9 cellular contexts compared by ENCODE assay signal in the genomic region with DNA sequence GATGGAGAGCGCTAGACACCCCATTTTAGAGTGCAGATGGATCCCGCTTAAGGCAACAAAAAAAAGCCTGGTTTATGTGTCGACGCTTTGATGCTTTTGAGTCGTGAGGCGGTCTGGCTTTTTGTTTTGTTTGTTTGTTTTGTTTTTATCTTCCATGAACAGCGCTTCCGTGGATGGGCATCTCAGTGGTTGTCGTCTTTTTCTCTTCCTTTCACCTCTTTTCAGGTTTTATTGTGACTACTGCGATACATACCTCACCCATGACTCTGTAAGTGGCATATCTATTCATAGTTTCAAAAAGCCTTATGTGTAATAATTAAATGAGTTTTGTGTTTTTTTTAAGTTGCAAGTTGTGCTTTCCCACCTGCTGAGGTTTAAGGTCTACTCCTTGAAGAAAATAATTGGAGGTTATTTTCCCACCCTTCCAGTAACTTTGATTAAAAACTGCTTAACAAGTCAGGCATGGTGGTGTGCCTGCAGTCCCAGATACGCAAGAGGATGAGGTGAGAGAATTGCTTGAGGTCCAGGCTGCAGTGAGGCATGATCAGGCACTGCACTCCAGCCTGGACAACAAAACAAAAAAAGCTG. TPM values are rescaled to one million over a fixed set of nuclear protein-coding genes. Genes with fewer than 3 reads are reported as not detected.
A peak's percentile ranks its signal among the peaks of the same experiment; 100 is the strongest.
DNase-seq lines count a peak whose midpoint lies in the region; ATAC-seq, FAIRE-seq and TF ChIP-seq lines count a peak whose summit lies in the region.
"Had no signal": no experiment of that assay in that cellular context is flagged by ENCODE, and none has a peak within 500 bp of the region (broad histone marks: within the 10 kb centered on the region; RNA-seq: fewer than 3 reads in every experiment).

No MANE protein-coding gene starts in this region.

- no peak for TF ChIP-seq CTCF in H9 (conservative IDR thresholded peaks at IDR 0.05)
- TF ChIP-seq CTCF in astrocyte (IDR thresholded peaks at IDR 0.05; ENCODE audit: insufficient read depth, low read depth, low read length): no peak
- TF ChIP-seq CTCF in D721Med (IDR thresholded peaks at IDR 0.05; ENCODE audit: insufficient read depth, missing control alignments): no peak

- H4K5ac ChIP-seq in H9 (ENCODE audit: insufficient read length, low read depth, low read length): peak overlapping the region; percentile 30

- no peak overlapping the region for H3K23ac ChIP-seq in H9 (ENCODE audit: insufficient read length, low read depth, low read length)

- H2AFZ ChIP-seq in H9 (ENCODE audit: low read length): no peak overlapping the region
- peak overlapping the region; percentile 95 for H2AFZ ChIP-seq in astrocyte (ENCODE audit: low read depth, low read length)

- H3K4me1 ChIP-seq in H9 (ENCODE audit: insufficient read depth, low read length) (no peaks in the 10 kb centered on the region; the same call in 1 of the 2 replicates), astrocyte (ENCODE audit: insufficient read depth, low read length) (peaks cover 4% of the 10 kb centered on the region), iPS-20b (ENCODE audit: insufficient read depth, low read length) (no peaks in the 10 kb centered on the region), subcutaneous abdominal adipose tissue (ENCODE audit: control insufficient read depth in 5 of 5, insufficient read depth in 5 of 5, low read length in 5 of 5) (peaks cover 0 to 19% (median 12%) of the 10 kb centered on the region in 5 donors)

- H3K9me3 Mint-ChIP-seq in H9 (no peaks in the 10 kb centered on the region), astrocyte (ENCODE audit: unreplicated experiment) (no peaks in the 10 kb centered on the region)

- no peaks in the 10 kb centered on the region for H3K27me3 ChIP-seq in H9 (ENCODE audit: insufficient read depth, low read length)
- no peaks in the 10 kb centered on the region for H3K27me3 ChIP-seq in astrocyte (ENCODE audit: insufficient read depth, low read length)
- H3K27me3 ChIP-seq in iPS-20b (ENCODE audit: insufficient read depth, low read length): no peaks in the 10 kb centered on the region
- H3K27me3 ChIP-seq in subcutaneous abdominal adipose tissue (ENCODE audit: control insufficient read depth in 5 of 5, insufficient read depth in 4 of 5, low read length in 5 of 5): no peaks in the 10 kb centered on the region

- WGBS in H9 (ENCODE audit: extremely low coverage, insufficient read length, low lambda C conversion rate): no CpG with 5 or more reads among the region's 11 CpGs

- H3K79me1 ChIP-seq in H9 (ENCODE audit: insufficient read depth, low read depth, low read length, poor library complexity, severe bottlenecking): no peaks in the 10 kb centered on the region

- H3K27ac ChIP-seq in H9 (ENCODE audit: insufficient read length, low read depth, low read length): no peak overlapping the region
- H3K27ac ChIP-seq in astrocyte (ENCODE audit: low read depth, low read length): peak overlapping the region; percentile 95
- H3K27ac ChIP-seq in iPS-20b (ENCODE audit: low read length): peak overlapping the region; percentile 35
- H3K27ac ChIP-seq in subcutaneous abdominal adipose tissue (ENCODE audit: low read depth, low read length): peak overlapping the region; percentile 97

- FAIRE-seq in astrocyte (lab: Jason Lieb, UNC): no peak
- FAIRE-seq in D721Med (lab: Jason Lieb, UNC): no peak

- peak overlapping the region; percentile 100 for H3K4me3 ChIP-seq in astrocyte (ENCODE audit: insufficient read depth, low read depth, low read length)
- H3K4me3 ChIP-seq in iPS-20b (ENCODE audit: low read length): peak overlapping the region; percentile 88
- peak overlapping the region; percentile 90 to 99 (median 93) for H3K4me3 ChIP-seq in subcutaneous abdominal adipose tissue (ENCODE audit: low read depth in 1 of 5, low read length in 5 of 5)

- no peak overlapping the region for H2BK120ac ChIP-seq in H9 (ENCODE audit: low read depth, low read length, poor library complexity, severe bottlenecking)

- H4K20me1 ChIP-seq in H9 (ENCODE audit: control insufficient read depth, insufficient read depth, insufficient read length) (no peaks in the 10 kb centered on the region), astrocyte (ENCODE audit: insufficient read depth, low read length) (peaks cover 6% of the 10 kb centered on the region)

- H3K27me3 Mint-ChIP-seq in H9 (ENCODE audit: low read depth) (no peaks in the 10 kb centered on the region; the same call in 1 of the 2 replicates), astrocyte (ENCODE audit: low read depth, unreplicated experiment) (no peaks in the 10 kb centered on the region)
- H3K27me3 Mint-ChIP-seq: activated naive CD8-positive, alpha-beta T cell had no signal

- H3K23me2 ChIP-seq in H9 (ENCODE audit: insufficient read length, low read depth, low read length, poor library complexity, severe bottlenecking): no peaks in the 10 kb centered on the region

- ATAC-seq in HG03095 (IDR thresholded peaks at IDR 0.05; ENCODE audit: unreplicated experiment): no peak

- H3K18ac ChIP-seq in H9 (ENCODE audit: insufficient read length, low read depth, low read length): peak overlapping the region; percentile 91

- H3K9ac ChIP-seq in H9 (ENCODE audit: extremely low read depth, insufficient read length, low read length) (peak overlapping the region; percentile 95), astrocyte (ENCODE audit: low read length) (peak overlapping the region; percentile 99), iPS-20b (ENCODE audit: low read depth, low read length) (peak overlapping the region; percentile 95), subcutaneous abdominal adipose tissue (ENCODE audit: low read length in 5 of 5) (peak overlapping the region; percentile 79 to 96 (median 95))

- H3K27ac Mint-ChIP-seq in H9 (no peak overlapping the region), astrocyte (ENCODE audit: unreplicated experiment) (no peak overlapping the region)

- DNase-seq in H9 (no peak), astrocyte (ENCODE audit: low read depth) (no peak), D721Med (ENCODE audit: insufficient read length, low spot score) (no peak), NCI-H510A treated with DMSO at 0.1 percent for 48 hours (lab: John Stamatoyannopoulos, UW) (no peak)
- no peak for DNase-seq in stimulated activated CD4-positive, alpha-beta T cell treated with anti-CD3 and anti-CD28 coated beads, Interleukin-4, amount 100 ng/mL, for 24 hours

- H2BK20ac ChIP-seq in H9 (ENCODE audit: low read depth, low read length, poor library complexity, severe bottlenecking): no peak overlapping the region

- peaks cover 8 to 27% (median 25%) of the 10 kb centered on the region in 3 experiments; a peak in 6 of 7 replicates for H3K36me3 Mint-ChIP-seq in H9 (ENCODE audit: insufficient read depth in 1 of 3, low read depth in 3 of 3)
- no peaks in the 10 kb centered on the region for H3K36me3 Mint-ChIP-seq in astrocyte (ENCODE audit: low read depth, unreplicated experiment)

- H3K36me3 ChIP-seq in astrocyte (ENCODE audit: insufficient read depth, low read length): peaks cover 5% of the 10 kb centered on the region
- H3K36me3 ChIP-seq in iPS-20b (ENCODE audit: insufficient read depth, low read depth, low read length): peaks cover 36% of the 10 kb centered on the region
- H3K36me3 ChIP-seq in subcutaneous abdominal adipose tissue (ENCODE audit: control insufficient read depth in 5 of 5, insufficient read depth in 5 of 5, low read length in 5 of 5): peaks cover 5 to 17% (median 9%) of the 10 kb centered on the region in 5 donors

- peak overlapping the region; percentile 81 for H3K4me2 ChIP-seq in H9 (ENCODE audit: insufficient read depth, insufficient read length, low read length)
- H3K4me2 ChIP-seq in astrocyte (ENCODE audit: low read length): peak overlapping the region; percentile 99

- H2BK15ac ChIP-seq in H9 (ENCODE audit: low read depth, low read length): no peak overlapping the region

- no peak overlapping the region for H3T11ph ChIP-seq in H9 (ENCODE audit: low read length)

- H4K91ac ChIP-seq in H9 (ENCODE audit: insufficient read length, low read depth, low read length): no peak overlapping the region

- H3K79me2 ChIP-seq in H9 (ENCODE audit: insufficient read depth, low read length) (peaks cover 8% of the 10 kb centered on the region; the same call in 1 of the 2 replicates), astrocyte (ENCODE audit: insufficient read depth, low read length) (peaks cover 49% of the 10 kb centered on the region)

- H3K4me3 Mint-ChIP-seq in H9 (no peak overlapping the region), astrocyte (ENCODE audit: unreplicated experiment) (no peak overlapping the region)
- H3K4me3 Mint-ChIP-seq: activated naive CD8-positive, alpha-beta T cell had no signal

- peak overlapping the region; percentile 80 for H3K14ac ChIP-seq in H9 (ENCODE audit: insufficient read depth, low read length)

- H2BK12ac ChIP-seq in H9 (ENCODE audit: insufficient read length, low read depth, low read length): no peak overlapping the region

- H3K4me1 Mint-ChIP-seq in H9: peaks cover 0 to 5% of the 10 kb centered on the region in 2 experiments; a peak in 2 of 4 replicates
- peaks cover 1% of the 10 kb centered on the region for H3K4me1 Mint-ChIP-seq in astrocyte (ENCODE audit: low read depth, unreplicated experiment)

- H2AK5ac ChIP-seq in H9 (ENCODE audit: insufficient read length, low read length): no peak overlapping the region

- peak overlapping the region; percentile 8 for H4K8ac ChIP-seq in H9 (replicated peaks; ENCODE audit: insufficient read length, low read depth, low read length)

- no peak overlapping the region for H3K56ac ChIP-seq in H9 (ENCODE audit: insufficient read length, low read depth, low read length)

- no peaks in the 10 kb centered on the region for H3K9me3 ChIP-seq in H9 (ENCODE audit: control insufficient read depth, low read depth, low read length)
- no peaks in the 10 kb centered on the region for H3K9me3 ChIP-seq in astrocyte (ENCODE audit: insufficient read depth, low read depth, low read length)
- no peaks in the 10 kb centered on the region for H3K9me3 ChIP-seq in iPS-20b (ENCODE audit: insufficient read depth, low read depth, low read length)
- H3K9me3 ChIP-seq in subcutaneous abdominal adipose tissue (ENCODE audit: control insufficient read depth in 5 of 5, low read length in 5 of 5): no peaks in the 10 kb centered on the region

- no peak overlapping the region for H2BK5ac ChIP-seq in H9 (ENCODE audit: insufficient read length, low read length)

- H3K4ac ChIP-seq in H9 (ENCODE audit: low read depth, low read length): no peak overlapping the region; the same call in 1 of the 2 replicates

RNA-seq across cellular contexts. Expression of a gene that starts 0.5 kb away (rescaled TPM):
- 204 and 216 TPM in 2 replicates for total RNA-seq in H9 (2021)
- total RNA-seq in astrocyte: 113 and 123 TPM in 2 replicates

RNA-seq across cellular contexts. Expression of a gene that starts 34.1 kb away (rescaled TPM):
- total RNA-seq in H9 (2021) (16.4 and 17.8 TPM in 2 replicates), astrocyte (25.0 and 25.1 TPM in 2 replicates)
